ENCODE assay signal across 16 cellular contexts in the genomic region with DNA sequence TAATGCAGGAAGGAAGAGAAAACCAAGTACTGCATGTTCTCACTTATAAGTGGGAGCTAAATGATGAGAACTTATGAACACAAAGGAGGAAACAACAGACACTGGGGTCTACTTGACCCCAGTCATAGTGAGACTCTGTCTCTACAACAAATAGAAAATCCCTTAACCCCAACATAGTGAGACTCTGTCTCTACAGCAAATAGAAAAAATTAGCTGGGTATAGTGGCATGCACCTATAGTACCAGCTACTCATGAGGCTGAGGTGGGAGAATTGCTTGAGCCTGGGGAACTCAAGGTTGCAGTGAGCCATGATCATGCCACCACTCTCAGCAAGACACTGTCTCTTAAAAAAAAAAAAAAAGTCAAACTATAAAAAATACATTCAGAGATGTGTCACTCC.
"Had no signal": no experiment of that assay in that cellular context is flagged by ENCODE, and none has a peak within 500 bp of the region (broad histone marks: within the 10 kb centered on the region; RNA-seq: fewer than 3 reads in every experiment).

No MANE protein-coding gene starts in this region.

- H3K4me3 ChIP-seq: gastroesophageal sphincter, neural progenitor cell, pancreas, testis, upper lobe of right lung had no signal

- H3K4me2 ChIP-seq: neural progenitor cell had no signal

- DNase-seq: activated CD4-positive, alpha-beta memory T cell treated with anti-CD3 and anti-CD28 coated beads for 36 hours; activated CD4-positive, CD25-positive, alpha-beta regulatory T cell treated with anti-CD3 and anti-CD28 coated beads, Interleukin-2, amount 50 U/mL, for 72 hours; activated effector memory CD4-positive, alpha-beta T cell treated with anti-CD3 and anti-CD28 coated beads, Interleukin-2, amount 50 U/mL, for 16 hours; activated naive CD8-positive, alpha-beta T cell treated with anti-CD3 and anti-CD28 coated beads for 36 hours; activated T-cell treated with anti-CD3 and anti-CD28 coated beads, Interleukin-2, amount 50 U/mL, for 4 hours; brain microvascular endothelial cell; effector memory CD8-positive, alpha-beta T cell; kidney; pancreas; stimulated activated CD4-positive, alpha-beta T cell treated with anti-CD3 and anti-CD28 coated beads, Interleukin-12 subunit alpha, Interleukin-12 subunit beta, amount 100 ng/mL, for 4 hours; stimulated activated CD4-positive, alpha-beta T cell treated with anti-CD3 and anti-CD28 coated beads, Interleukin-4, amount 100 ng/mL, for 1 hour; stimulated activated CD8-positive, alpha-beta memory T cell treated with anti-CD3 and anti-CD28 coated beads, Interleukin-4, amount 100 ng/mL, for 48 hours; testis; upper lobe of right lung had no signal

- H3K27ac ChIP-seq: brain microvascular endothelial cell, gastroesophageal sphincter, neural progenitor cell, pancreas, testis, upper lobe of right lung had no signal

- H3K4me1 ChIP-seq: gastroesophageal sphincter, neural progenitor cell, pancreas, testis, upper lobe of right lung had no signal

- H3K36me3 ChIP-seq: brain microvascular endothelial cell, gastroesophageal sphincter, neural progenitor cell, pancreas, upper lobe of right lung had no signal

- ATAC-seq: activated T-cell treated with anti-CD3 and anti-CD28 coated beads, Interleukin-2, amount 50 U/mL, for 4 hours; effector memory CD8-positive, alpha-beta T cell; gastroesophageal sphincter; pancreas; upper lobe of right lung had no signal

- H3K27me3 ChIP-seq: brain microvascular endothelial cell, gastroesophageal sphincter, neural progenitor cell, pancreas, testis, upper lobe of right lung had no signal

- H3K9ac ChIP-seq: neural progenitor cell had no signal
